Comparison of ENCODE assay signal across 8 cellular contexts in genomic region chr20:48921168-48921882, GRCh38. TPM values are rescaled to one million over a fixed set of nuclear protein-coding genes. Genes with fewer than 3 reads are reported as not detected.
DNase-seq lines count a peak whose midpoint lies in the region; ATAC-seq and TF ChIP-seq lines count a peak whose summit lies in the region.

TSS of gene ARFGEF2 (plus strand) at chr20:48921711. CDS start at chr20:48921890, 179 bp downstream.

- H3K36me3 ChIP-seq in adipocyte (ENCODE audit: control insufficient read depth, insufficient read depth, low read length, severe bottlenecking): no peaks in the 10 kb centered on the region
- no peaks in the 10 kb centered on the region for H3K36me3 ChIP-seq in cardiac muscle cell
- no peaks in the 10 kb centered on the region for H3K36me3 ChIP-seq in trophoblast cell (ENCODE audit: control insufficient read depth in 1 of 2, insufficient read depth in 2 of 2, low read length in 2 of 2)
- H3K36me3 ChIP-seq in tibial nerve: no peaks in the 10 kb centered on the region

- peak; percentile 65 to 83 for TF ChIP-seq POLR2A in tibial nerve (IDR thresholded peaks at IDR 0.05)

- no CpG with 5 or more reads among the region's 70 CpGs for WGBS in trophoblast cell (ENCODE audit: extremely low coverage, insufficient coverage, insufficient read length)
- 0 to 1% methylated on average over 41 to 49 of the region's 70 CpGs for WGBS in tibial nerve, 2 donors

- H3K27ac ChIP-seq in cardiac muscle cell (peak within 1 kb of the TSS; percentile 99), trophoblast cell (ENCODE audit: low read depth, low read length) (peak within 1 kb of the TSS; percentile 88), tibial nerve (peak within 1 kb of the TSS; percentile 76 to 98 (median 94))

- peak; percentile 16 to 92 for TF ChIP-seq EP300 in tibial nerve (IDR thresholded peaks at IDR 0.05)

- H3K4me2 ChIP-seq in trophoblast cell (ENCODE audit: low read length): peak within 1 kb of the TSS; percentile 65

- peak within 1 kb of the TSS; percentile 94 for H4K91ac ChIP-seq in trophoblast cell (ENCODE audit: low read depth, low read length)

- H3K23ac ChIP-seq in trophoblast cell (ENCODE audit: low read length): no peak within 1 kb of the TSS

- H3K79me1 ChIP-seq in trophoblast cell (ENCODE audit: low read length): peaks cover 12% of the 10 kb centered on the region

- peak within 1 kb of the TSS; percentile 95 for H3K14ac ChIP-seq in trophoblast cell (ENCODE audit: low read length)

- peak within 1 kb of the TSS; percentile 89 for H2AK5ac ChIP-seq in trophoblast cell (ENCODE audit: low read length)

- H3K79me2 ChIP-seq in trophoblast cell (ENCODE audit: control insufficient read depth, insufficient read depth, low read length, poor library complexity): peaks cover 8% of the 10 kb centered on the region

- H3K9ac ChIP-seq in adipocyte (ENCODE audit: low read length) (peak within 1 kb of the TSS; percentile 92), trophoblast cell (ENCODE audit: low read length) (peak within 1 kb of the TSS; percentile 95)

- peak within 1 kb of the TSS; percentile 95 for H4K8ac ChIP-seq in trophoblast cell (ENCODE audit: low read depth, low read length)

- H3K4me1 ChIP-seq in adipocyte (ENCODE audit: control insufficient read depth, insufficient read depth, low read length) (peaks cover 31% of the 10 kb centered on the region), cardiac muscle cell (ENCODE audit: low read depth) (peaks cover 20% of the 10 kb centered on the region), trophoblast cell (ENCODE audit: control insufficient read depth in 1 of 2, insufficient read depth in 2 of 2, low read length in 2 of 2) (peaks cover 3 to 4% of the 10 kb centered on the region in 2 experiments), tibial nerve (peaks cover 0 to 36% (median 31%) of the 10 kb centered on the region in 4 donors)

- ATAC-seq in HG02759 (IDR thresholded peaks at IDR 0.05; ENCODE audit: unreplicated experiment): peak; percentile 86

- H3K27me3 ChIP-seq in adipocyte (replicated peaks; ENCODE audit: control insufficient read depth, insufficient read depth, low read length) (peaks cover 3% of the 10 kb centered on the region), cardiac muscle cell (no peaks in the 10 kb centered on the region), trophoblast cell (ENCODE audit: insufficient read depth, low read length) (no peaks in the 10 kb centered on the region), tibial nerve (no peaks in the 10 kb centered on the region)

- H2BK120ac ChIP-seq in trophoblast cell (ENCODE audit: insufficient read depth, low read length, poor library complexity): peak within 1 kb of the TSS; percentile 73

- H4K12ac ChIP-seq in trophoblast cell (ENCODE audit: low read depth, low read length): peak within 1 kb of the TSS; percentile 89

- DNase-seq in GM12865 (ENCODE audit: low read depth) (peak; percentile 96), NCI-H1417 treated with DMSO at 0.1 percent for 48 hours (lab: John Stamatoyannopoulos, UW) (peak; percentile 58), T follicular helper cell (ENCODE audit: low read depth) (peak; percentile 83), adipocyte (ENCODE audit: low read depth) (peak; percentile 98), cardiac muscle cell (ENCODE audit: low read depth in 1 of 2, low spot score in 1 of 2) (peak; percentile 94 to 97), trophoblast cell (peak; percentile 93 to 98), tibial nerve (ENCODE audit: low spot score in 2 of 2) (peak; percentile 84 to 92)

- H2BK5ac ChIP-seq in trophoblast cell (ENCODE audit: low read depth, low read length, poor library complexity): peak within 1 kb of the TSS; percentile 89

- H3K4ac ChIP-seq in trophoblast cell (ENCODE audit: low read depth, low read length): peak within 1 kb of the TSS; percentile 94

- H3K9me3 ChIP-seq in adipocyte (ENCODE audit: control insufficient read depth, low read length): no peaks in the 10 kb centered on the region
- no peaks in the 10 kb centered on the region for H3K9me3 ChIP-seq in cardiac muscle cell (ENCODE audit: low read depth)
- no peaks in the 10 kb centered on the region for H3K9me3 ChIP-seq in trophoblast cell (ENCODE audit: insufficient read depth, low read depth, low read length)
- H3K9me3 ChIP-seq in tibial nerve: no peaks in the 10 kb centered on the region

- H3K4me3 ChIP-seq in GM12865 (ENCODE audit: low read depth, low read length) (peak within 1 kb of the TSS; percentile 71), adipocyte (ENCODE audit: low read length) (peak within 1 kb of the TSS; percentile 94), cardiac muscle cell (peak within 1 kb of the TSS; percentile 85), trophoblast cell (ENCODE audit: low read depth, low read length) (peak within 1 kb of the TSS; percentile 91), tibial nerve (peak within 1 kb of the TSS; percentile 67 to 94 (median 86))

- H2BK12ac ChIP-seq in trophoblast cell (ENCODE audit: low read length): peak within 1 kb of the TSS; percentile 11

- peak within 1 kb of the TSS; percentile 58 for H2AFZ ChIP-seq in trophoblast cell (ENCODE audit: insufficient read depth, low read length, poor library complexity)

- H3K18ac ChIP-seq in trophoblast cell (ENCODE audit: low read length): peak within 1 kb of the TSS; percentile 79

- TF ChIP-seq CTCF in GM12865 (IDR thresholded peaks at IDR 0.05; ENCODE audit: insufficient read depth, low read depth, low read length, missing control alignments): peak; percentile 6
- no peak for TF ChIP-seq CTCF in cardiac muscle cell (IDR thresholded peaks at IDR 0.05; ENCODE audit: low read depth, low read length)
- peak in 3 of 5 experiments; percentile 23 to 58 (median 36) for TF ChIP-seq CTCF in tibial nerve (IDR thresholded peaks at IDR 0.05)

RNA-seq across cellular contexts. Expression of gene ARFGEF2, which starts in this region (rescaled TPM):
- 20.5 and 20.6 TPM in 2 replicates for total RNA-seq in cardiac muscle cell
- 7.0 and 8.5 TPM in 2 replicates for polyA plus RNA-seq in cardiac muscle cell
- 11.8 and 12.1 TPM in 2 replicates for polyA plus RNA-seq in trophoblast cell (2013)
- 10 to 100 TPM; 27.6 to 33.5 (median 30.1) TPM for total RNA-seq in tibial nerve

Comparison
In these comparisons a context has a peak if more than half of its experiments do, and no peak if none do; other contexts are left out.
1. Peak in every context shown above with its lines: DNase-seq, ATAC-seq, H3K4me3 ChIP-seq and H3K27ac ChIP-seq.